ENCODE assay signal across 2 cellular contexts in the genomic region with DNA sequence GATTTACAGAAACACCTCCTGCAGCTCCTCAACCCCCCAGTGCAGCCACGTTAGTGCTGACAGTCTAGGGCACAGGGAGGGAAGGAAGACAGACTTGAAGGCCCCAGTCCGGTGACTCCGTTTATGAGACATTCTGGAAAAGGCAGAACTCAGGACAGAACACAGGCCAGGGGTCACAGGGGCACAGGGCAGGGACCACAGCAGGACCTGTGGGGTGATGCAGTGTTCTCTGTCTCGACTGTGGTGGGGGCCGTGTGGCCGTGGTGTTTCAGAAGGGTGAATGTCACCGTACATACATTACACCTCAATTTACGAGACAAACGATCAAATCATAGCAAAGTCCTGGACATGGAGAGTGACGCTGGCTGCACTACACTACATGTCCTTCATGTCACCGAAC.
TF ChIP-seq lines count a peak whose summit lies in the region.

No MANE protein-coding gene starts in this region.

TF ChIP-seq in HepG2, 621 proteins besides CTCF, POLR2A, EP300 and RAD21:
- TF ChIP-seq ZNF10 (CRISPR knock-in tag; IDR thresholded peaks at IDR 0.05; ENCODE audit: borderline replicate concordance, low read depth), result no peak
- TF ChIP-seq, protein P1, sequence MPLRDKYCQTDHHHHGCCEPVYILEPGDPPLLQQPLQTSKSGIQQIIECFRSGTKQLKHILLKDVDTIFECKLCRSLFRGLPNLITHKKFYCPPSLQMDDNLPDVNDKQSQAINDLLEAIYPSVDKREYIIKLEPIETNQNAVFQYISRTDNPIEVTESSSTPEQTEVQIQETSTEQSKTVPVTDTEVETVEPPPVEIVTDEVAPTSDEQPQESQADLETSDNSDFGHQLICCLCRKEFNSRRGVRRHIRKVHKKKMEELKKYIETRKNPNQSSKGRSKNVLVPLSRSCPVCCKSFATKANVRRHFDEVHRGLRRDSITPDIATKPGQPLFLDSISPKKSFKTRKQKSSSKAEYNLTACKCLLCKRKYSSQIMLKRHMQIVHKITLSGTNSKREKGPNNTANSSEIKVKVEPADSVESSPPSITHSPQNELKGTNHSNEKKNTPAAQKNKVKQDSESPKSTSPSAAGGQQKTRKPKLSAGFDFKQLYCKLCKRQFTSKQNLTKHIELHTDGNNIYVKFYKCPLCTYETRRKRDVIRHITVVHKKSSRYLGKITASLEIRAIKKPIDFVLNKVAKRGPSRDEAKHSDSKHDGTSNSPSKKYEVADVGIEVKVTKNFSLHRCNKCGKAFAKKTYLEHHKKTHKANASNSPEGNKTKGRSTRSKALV (CRISPR knock-in tag; IDR thresholded peaks at IDR 0.05), result 0 out of 2 replicates have a peak, but pooled peaks have one; percentile 31

TF ChIP-seq in H1, 55 proteins besides CTCF, POLR2A, EP300 and RAD21:
- TF ChIP-seq SIN3A (conservative IDR thresholded peaks at IDR 0.05 in 1 of 2, IDR thresholded peaks at IDR 0.05 in 1 of 2; ENCODE audit: low read depth in 1 of 2, low read length in 2 of 2), result no peak
TF ChIP-seq in H1: peak in this region for 0.
